ENCODE assay signal across 8 cellular contexts in the genomic region with DNA sequence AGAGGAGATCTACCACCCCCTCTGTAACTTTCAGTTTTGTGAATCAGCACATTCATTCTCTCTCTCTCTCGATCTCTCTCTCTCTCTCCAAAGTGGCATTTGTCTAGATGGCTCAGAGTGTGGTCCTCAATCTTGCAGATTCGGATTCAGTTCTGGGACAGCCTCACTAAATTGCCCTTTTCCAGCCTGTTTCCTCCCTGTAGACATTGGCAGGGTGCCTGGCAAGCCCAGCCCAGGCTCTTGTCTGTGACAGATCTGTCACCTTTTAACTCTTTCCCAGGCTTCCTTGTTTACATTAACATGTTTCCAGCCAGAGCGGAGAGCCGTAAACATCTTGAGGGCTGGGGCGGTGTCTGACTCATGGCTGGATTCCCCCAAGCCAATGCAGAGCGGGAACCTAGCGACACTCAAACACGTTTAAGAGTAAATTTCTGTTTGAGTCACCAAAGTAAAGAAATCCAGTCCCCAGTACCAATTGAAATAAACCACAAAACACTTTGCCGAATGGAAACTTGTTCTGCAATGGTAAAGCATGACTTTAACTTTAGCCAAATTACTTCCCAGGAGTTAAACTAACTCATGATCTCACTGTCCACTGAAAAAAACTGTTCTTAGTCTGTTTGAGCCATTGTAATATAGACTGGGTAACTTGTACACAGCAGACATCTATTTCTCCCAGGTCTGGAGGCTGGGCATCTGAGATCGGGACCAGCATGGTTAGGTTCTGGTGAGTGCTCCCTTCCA. TPM values are rescaled to one million over a fixed set of nuclear protein-coding genes. Genes with fewer than 3 reads are reported as not detected.
DNase-seq lines count a peak whose midpoint lies in the region; ATAC-seq, FAIRE-seq and TF ChIP-seq lines count a peak whose summit lies in the region.

No MANE protein-coding gene starts in this region.

- TF ChIP-seq EP300 in K562 (IDR thresholded peaks at IDR 0.05; ENCODE audit: low read length): no peak

- peak overlapping the region; percentile 34 for H3K4me2 ChIP-seq in HCT116 (ENCODE audit: low read length)
- H3K4me2 ChIP-seq in K562 (ENCODE audit: insufficient read depth, low read length): no peak overlapping the region; the same call in 1 of the 2 replicates

- POLR2A ChIA-PET in HCT116 (lab: Charles Lee): no interaction called here
- POLR2A ChIA-PET in K562 (lab: Yijun Ruan, JAX): no interaction called here

- H3K9me2 ChIP-seq in HCT116 (ENCODE audit: insufficient read depth): no peaks in the 10 kb centered on the region

- no peaks in the 10 kb centered on the region for H4K20me1 ChIP-seq in HCT116 (ENCODE audit: insufficient read depth)
- H4K20me1 ChIP-seq in K562 (replicated peaks; ENCODE audit: control insufficient read depth, insufficient read depth, low read length): no peaks in the 10 kb centered on the region

- H3K36me3 ChIP-seq in HCT116 (ENCODE audit: control insufficient read depth in 1 of 2, insufficient read depth in 2 of 2, low read length in 2 of 2) (no peaks in the 10 kb centered on the region), K562 (ENCODE audit: control insufficient read depth, insufficient read depth, low read length) (no peaks in the 10 kb centered on the region), gastrocnemius medialis (no peaks in the 10 kb centered on the region)

- no peaks in the 10 kb centered on the region for H3K9me1 ChIP-seq in K562 (ENCODE audit: control insufficient read depth, insufficient read depth, low read length)

- H3K79me2 ChIP-seq in HCT116 (ENCODE audit: insufficient read depth, low read length) (no peaks in the 10 kb centered on the region), K562 (ENCODE audit: control insufficient read depth, insufficient read depth, low read length) (no peaks in the 10 kb centered on the region)

- TF ChIP-seq POLR2A in HCT116 (IDR thresholded peaks at IDR 0.05; ENCODE audit: borderline replicate concordance, extremely low read depth, insufficient read depth, insufficient read length): no peak
- no peak for TF ChIP-seq POLR2A in K562 (conservative IDR thresholded peaks at IDR 0.05)
- TF ChIP-seq POLR2A in gastrocnemius medialis (IDR thresholded peaks at IDR 0.05): no peak

- H3K9me3 ChIP-seq in HCT116 (ENCODE audit: control insufficient read depth in 1 of 2, insufficient read depth in 1 of 2, low read depth in 1 of 2, low read length in 2 of 2) (peaks cover 0 to 3% of the 10 kb centered on the region in 2 experiments; a peak in 1 of 4 replicates), K562 (replicated peaks; ENCODE audit: control insufficient read depth, insufficient read depth, low read depth, low read length) (no peaks in the 10 kb centered on the region), gastrocnemius medialis (no peaks in the 10 kb centered on the region)

- H2AFZ ChIP-seq in HCT116 (ENCODE audit: low read depth, low read length, poor library complexity, severe bottlenecking) (peak overlapping the region; percentile 53), K562 (ENCODE audit: low read depth, low read length) (no peak overlapping the region)

- RAD21 ChIA-PET in HCT116 (lab: Charles Lee; ENCODE audit: low non-redundant PET in 1 of 2, low total read pairs in 2 of 2, uncharacterized antibody in 2 of 2, unreplicated experiment in 2 of 2): no interaction called here

- ATAC-seq in HCT116 (peak; percentile 57; the same call in 1 of the 2 replicates), K562 (peak; percentile 61), gastrocnemius medialis (no peak)

- FAIRE-seq in K562 (lab: Jason Lieb, UNC): peak; percentile 32

- CTCF ChIA-PET in HCT116 (lab: Charles Lee) (no interaction called here), K562 (lab: Yijun Ruan, JAX; ENCODE audit: low intra/inter-chr PET ratio) (interaction anchor here (0.6 kb wide), 1 partner anchor 251 kb away, joined by 3 read pairs; no protein-coding TSS in a partner anchor)

- H3K27me3 ChIP-seq in HCT116 (ENCODE audit: insufficient read depth, low read length): no peaks in the 10 kb centered on the region
- H3K27me3 ChIP-seq in K562 (ENCODE audit: control insufficient read depth in 2 of 2, insufficient read depth in 2 of 2, low read length in 2 of 2): peaks cover 27 to 65% of the 10 kb centered on the region in 2 experiments
- H3K27me3 ChIP-seq in gastrocnemius medialis: peaks cover 5 to 29% (median 28%) of the 10 kb centered on the region in 3 donors

- intact Hi-C loops in HCT116 (cut with micrococcal nuclease): no loop called here
- intact Hi-C loops in K562 (cut with micrococcal nuclease): no loop called here
- intact Hi-C loops in gastrocnemius medialis (cut with DNase I; ENCODE audit: low total_unique reads): no loop called here

- BruUV-seq in HCT116 (replicated peaks; lab: Mats Ljungman, UMichigan) (no TSS peak), K562 (replicated peaks; lab: Mats Ljungman, UMichigan) (no TSS peak)

- H3K4me3 ChIP-seq in HCT116 (replicated peaks in 1 of 2; ENCODE audit: low read depth in 1 of 2, low read length in 2 of 2) (no peak overlapping the region), K562 (no peak overlapping the region), gastrocnemius medialis (peak overlapping the region in 1 of 4 donors; percentile 9)

- 1% methylated on average over 10 of the region's 10 CpGs for WGBS in K562 (ENCODE audit: insufficient coverage, low coverage, missing lambda C conversion rate)

- in situ Hi-C loops in K562 (cut with MboI) (no loop called here), gastrocnemius medialis (cut with MboI; ENCODE audit: low sequenced_read_pairs in 4 of 4) (no loop called here)

- TF ChIP-seq CTCF in GM10266 (IDR thresholded peaks at IDR 0.05; ENCODE audit: control insufficient read depth, insufficient read depth, low read depth, missing control alignments): no peak
- TF ChIP-seq CTCF in HCT116 (IDR thresholded peaks at IDR 0.05 in 2 of 3, conservative IDR thresholded peaks at IDR 0.05 in 1 of 3; ENCODE audit: borderline replicate concordance in 1 of 3, insufficient read depth in 1 of 3, low read depth in 2 of 3, low read length in 2 of 3): no peak
- TF ChIP-seq CTCF in K562 (IDR thresholded peaks at IDR 0.05 in 2 of 3, conservative IDR thresholded peaks at IDR 0.05 in 1 of 3; ENCODE audit: insufficient read depth in 2 of 3, low read depth in 1 of 3, low read length in 3 of 3): no peak
- no peak for TF ChIP-seq CTCF in gastrocnemius medialis (IDR thresholded peaks at IDR 0.05 in 4 of 5, conservative IDR thresholded peaks at IDR 0.05 in 1 of 5)

- H3K9ac ChIP-seq in HCT116 (ENCODE audit: low read length) (no peak overlapping the region), K562 (ENCODE audit: insufficient read depth in 1 of 2, low read depth in 2 of 2, low read length in 2 of 2) (no peak overlapping the region)

- H3K27ac ChIP-seq in HCT116 (ENCODE audit: low read depth, low read length) (no peak overlapping the region), K562 (ENCODE audit: extremely low read depth, low read depth, low read length) (no peak overlapping the region), gastrocnemius medialis (no peak overlapping the region)

- H3K4me1 ChIP-seq in HCT116 (ENCODE audit: control insufficient read depth in 1 of 2, insufficient read depth in 2 of 2, low read length in 2 of 2) (peaks cover 3 to 8% of the 10 kb centered on the region in 2 experiments; a peak in 2 of 4 replicates), K562 (replicated peaks in 1 of 2; ENCODE audit: control insufficient read depth in 2 of 2, insufficient read depth in 2 of 2, low read length in 2 of 2) (no peaks in the 10 kb centered on the region; a peak in 1 of 5 replicates), gastrocnemius medialis (no peaks in the 10 kb centered on the region)

- TF ChIP-seq RAD21 in HCT116 (IDR thresholded peaks at IDR 0.05; ENCODE audit: low read depth): no peak
- no peak for TF ChIP-seq RAD21 in K562 (CRISPR knock-in tag; conservative IDR thresholded peaks at IDR 0.05 in 1 of 2, IDR thresholded peaks at IDR 0.05 in 1 of 2)

- DNase-seq in GM10266 (ENCODE audit: extremely low spot score) (peak; percentile 70), HCT116 (ENCODE audit: low read depth, low spot score) (peak; percentile 23), NCI-H1694 treated with DMSO at 0.1 percent for 48 hours (lab: John Stamatoyannopoulos, UW) (peak; percentile 41), K562 (ENCODE audit: extremely low read depth in 1 of 4, low spot score in 3 of 4) (peak in 1 of 4 experiments; percentile 14), non-pigmented ciliary epithelial cell (ENCODE audit: low read depth) (peak; percentile 54), SW 1271 (lab: John Stamatoyannopoulos, UW) (no peak), C1 segment of cervical spinal cord (lab: John Stamatoyannopoulos, UW) (no peak), gastrocnemius medialis (no peak)

TF ChIP-seq in HCT116, 20 proteins besides CTCF, POLR2A, EP300 and RAD21 (continues in another document):
- TF ChIP-seq JUND (IDR thresholded peaks at IDR 0.05): peak; percentile 43; the same call in 1 of the 2 replicates
- TF ChIP-seq, protein P1, sequence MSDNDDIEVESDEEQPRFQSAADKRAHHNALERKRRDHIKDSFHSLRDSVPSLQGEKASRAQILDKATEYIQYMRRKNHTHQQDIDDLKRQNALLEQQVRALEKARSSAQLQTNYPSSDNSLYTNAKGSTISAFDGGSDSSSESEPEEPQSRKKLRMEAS (IDR thresholded peaks at IDR 0.05): 0 out of 2 replicates have a peak, but pooled peaks have one; percentile 35

TF ChIP-seq in K562, 482 proteins besides CTCF, POLR2A, EP300 and RAD21 (continues in another document):
- TF ChIP-seq FOXA1 (IDR thresholded peaks at IDR 0.05; ENCODE audit: borderline replicate concordance) (no peak), ETV6 (IDR thresholded peaks at IDR 0.05; ENCODE audit: borderline replicate concordance in 1 of 2, low read depth in 2 of 2, low read length in 1 of 2) (no peak), ETV6 (CRISPR knock-in tag; IDR thresholded peaks at IDR 0.05; ENCODE audit: borderline replicate concordance) (no peak)

RNA-seq across cellular contexts. Expression of a gene that starts 6.6 kb away (rescaled TPM):
- total RNA-seq in HCT116 (2021; ENCODE audit: unreplicated experiment) (not detected), K562 (2014; rRNA removed) (not detected in 2 replicates), K562 (2014; rRNA removed; fragmentation: Illumina TruSeq; extraction: Trizol) (not detected in 2 replicates), K562 (2015; rRNA removed; fragmentation: Illumina TruSeq; extraction: Trizol) (not detected in 2 replicates), K562 (2021) (not detected in 2 replicates), gastrocnemius medialis (not detected)
- polyA plus RNA-seq in HCT116 (2012): not detected in 2 replicates
- not detected in 2 replicates for total RNA-seq in K562 (2011; cell fraction: chromatin; rRNA removed; ENCODE audit: low replicate concordance)
- not detected in 2 replicates for total RNA-seq in K562 (2011; cell fraction: nucleolus; rRNA removed)
- total RNA-seq in K562 (2011; cell fraction: nucleoplasm; rRNA removed): not detected in 2 replicates
- polyA plus RNA-seq in K562 (2011; rRNA removed) (not detected in 2 replicates), K562 (2014; fragmentation: Illumina TruSeq; extraction: Trizol) (not detected in 2 replicates), K562 (2014; fragmentation: Nextera tagmentation; extraction: Ambion mirVana) (not detected), K562 (2014; rRNA removed) (not detected in 2 replicates)
- polyA plus RNA-seq in K562 (2011; cell fraction: cytosol; rRNA removed): not detected in 2 replicates
- not detected in 2 replicates for polyA plus RNA-seq in K562 (2011; cell fraction: nucleus; rRNA removed)
- polyA plus RNA-seq in K562 (2012): not detected in 2 replicates
- not detected in 2 replicates for polyA minus RNA-seq in K562 (2011; rRNA and poly(A)+ RNA removed)
- polyA minus RNA-seq in K562 (2011; cell fraction: cytosol; rRNA and poly(A)+ RNA removed): not detected in 2 replicates
- not detected in 2 replicates for polyA minus RNA-seq in K562 (2011; cell fraction: nucleus; rRNA and poly(A)+ RNA removed)

Comparison
In these comparisons a context has a peak if more than half of its experiments do, and no peak if none do; other contexts are left out.
1. DNase-seq: peak in GM10266 (single experiment), HCT116 (single experiment), NCI-H1694 treated with DMSO at 0.1 percent for 48 hours (single experiment) and non-pigmented ciliary epithelial cell (single experiment); none in SW 1271 (0 of 2), C1 segment of cervical spinal cord (0 of 14) and gastrocnemius medialis (0 of 2).
2. ATAC-seq: peak in HCT116 (single experiment) and K562 (single experiment); none in gastrocnemius medialis (0 of 2).